ENCODE assay signal across 16 cellular contexts in genomic region chr12:69698769-69699540, GRCh38.
DNase-seq lines count a peak whose midpoint lies in the region; ATAC-seq and TF ChIP-seq lines count a peak whose summit lies in the region.
"Had no signal": no experiment of that assay in that cellular context is flagged by ENCODE, and none has a peak within 500 bp of the region (broad histone marks: within the 10 kb centered on the region; RNA-seq: fewer than 3 reads in every experiment).

BEST3 (minus strand) TSS chr12:69699303; CDS start chr12:69697798, 1,505 bp downstream.

- CTCF ChIA-PET in RWPE1 (lab: Yijun Ruan, JAX) = no interaction called here

- no peaks in the 10 kb centered on the region for H3K27me3 ChIP-seq in endocrine pancreas (ENCODE audit: control insufficient read depth, insufficient read depth, low read length)
- H3K27me3 ChIP-seq: hepatocyte had no signal

- no peaks in the 10 kb centered on the region for H3K4me1 ChIP-seq in endocrine pancreas (ENCODE audit: control insufficient read depth, insufficient read depth, low read length)
- H3K4me1 ChIP-seq: BE2C, lower lobe of right lung had no signal

- no peak within 1 kb of the TSS for H3K27ac ChIP-seq in RWPE1
- H3K27ac ChIP-seq: hepatocyte, lower lobe of right lung had no signal

- TF ChIP-seq CTCF in RWPE1 (conservative IDR thresholded peaks at IDR 0.05; ENCODE audit: low read depth) = no peak

- ATAC-seq in GM19395 (IDR thresholded peaks at IDR 0.05; ENCODE audit: unreplicated experiment) = no peak
- ATAC-seq: lower lobe of right lung, Panc1 had no signal

- no peak within 1 kb of the TSS for H3K9ac ChIP-seq in endocrine pancreas (ENCODE audit: control insufficient read depth, insufficient read depth, low read length)

- no peaks in the 10 kb centered on the region for H3K36me3 ChIP-seq in endocrine pancreas (ENCODE audit: control insufficient read depth, insufficient read depth, low read length)
- H3K36me3 ChIP-seq: BE2C, lower lobe of right lung had no signal

- no peaks in the 10 kb centered on the region for H3K9me3 ChIP-seq in endocrine pancreas (ENCODE audit: control insufficient read depth, low read length)
- H3K9me3 ChIP-seq: BE2C, lower lobe of right lung had no signal

- peak; percentile 94 for DNase-seq in COR-L47 (lab: John Stamatoyannopoulos, UW)
- DNase-seq in NCI-H1105 treated with DMSO at 0.1 percent for 48 hours (lab: John Stamatoyannopoulos, UW) = peak; percentile 100
- peak; percentile 89 for DNase-seq in NCI-H2227 treated with DMSO at 0.1 percent for 48 hours (lab: John Stamatoyannopoulos, UW)
- DNase-seq in stimulated activated naive CD4-positive, alpha-beta T cell treated with Interleukin-2 at 50 U/mL for 16 hours (lab: John Stamatoyannopoulos, UW) = no peak
- DNase-seq in RWPE1 (ENCODE audit: low spot score) = no peak
- DNase-seq in UCSD-AML1 (lab: John Stamatoyannopoulos, UW; ENCODE audit: unreplicated experiment) = no peak
- DNase-seq: activated CD4-positive, alpha-beta memory T cell treated with anti-CD3 and anti-CD28 coated beads for 36 hours; activated gamma-delta T cell; BE2C; GF-D8; lower lobe of right lung; stimulated activated CD4-positive, alpha-beta T cell treated with anti-CD3 and anti-CD28 coated beads, Interleukin-1b, Interleukin-23, amount 100 ng/mL, for 48 hours had no signal

- POLR2A ChIA-PET in RWPE1 (lab: Yijun Ruan, JAX; ENCODE audit: low non-redundant PET) = no interaction called here

- H3K4me3 ChIP-seq in endocrine pancreas (ENCODE audit: control insufficient read depth, insufficient read depth, low read length) = peak within 1 kb of the TSS; percentile 87
- H3K4me3 ChIP-seq: hepatocyte, lower lobe of right lung had no signal

Comparison
In these comparisons a context has a peak if more than half of its experiments do, and no peak if none do; other contexts are left out.
1. DNase-seq: peak in COR-L47 (single experiment), NCI-H1105 treated with DMSO at 0.1 percent for 48 hours (single experiment) and NCI-H2227 treated with DMSO at 0.1 percent for 48 hours (single experiment); none in stimulated activated naive CD4-positive, alpha-beta T cell treated with Interleukin-2 at 50 U/mL for 16 hours (single experiment), RWPE1 (single experiment) and UCSD-AML1 (single experiment).